ENCODE assay signal across 3 cellular contexts in genomic region chr7:116705419-116705818, GRCh38.
TF ChIP-seq lines count a peak whose summit lies in the region.

No MANE protein-coding gene starts in this region.

TF ChIP-seq in A549, 52 proteins besides CTCF, POLR2A, EP300 and RAD21:
- TF ChIP-seq HMGXB4 (CRISPR knock-in tag; IDR thresholded peaks at IDR 0.05; ENCODE audit: borderline replicate concordance), result no peak
- no peak for TF ChIP-seq SMC3 (IDR thresholded peaks at IDR 0.05)
- no peak for TF ChIP-seq MYC (IDR thresholded peaks at IDR 0.05; ENCODE audit: borderline replicate concordance, low read length)
- TF ChIP-seq MAZ (IDR thresholded peaks at IDR 0.05; ENCODE audit: borderline replicate concordance, low read depth, low read length), result no peak
- TF ChIP-seq KDM1A (IDR thresholded peaks at IDR 0.05; ENCODE audit: low read depth), result no peak
- TF ChIP-seq MAFK (IDR thresholded peaks at IDR 0.05; ENCODE audit: partially characterized antibody), result no peak
- no peak for TF ChIP-seq CHD4 (IDR thresholded peaks at IDR 0.05; ENCODE audit: borderline replicate concordance)
- TF ChIP-seq HEYL (CRISPR knock-in tag; IDR thresholded peaks at IDR 0.05), result no peak
- TF ChIP-seq ZFP36 (IDR thresholded peaks at IDR 0.05; ENCODE audit: borderline replicate concordance, partially characterized antibody), result no peak
- no peak for TF ChIP-seq SREBF2 (IDR thresholded peaks at IDR 0.05)
- TF ChIP-seq KDM5A (IDR thresholded peaks at IDR 0.05), result no peak
- no peak for TF ChIP-seq FOXS1 (CRISPR knock-in tag; IDR thresholded peaks at IDR 0.05)
- no peak for TF ChIP-seq POLR2AphosphoS2 (conservative IDR thresholded peaks at IDR 0.05; ENCODE audit: low read length)
- no peak for TF ChIP-seq JUNB (IDR thresholded peaks at IDR 0.05)
- TF ChIP-seq NPAS2 (CRISPR knock-in tag; IDR thresholded peaks at IDR 0.05; ENCODE audit: borderline replicate concordance), result no peak
- TF ChIP-seq ESRRA (IDR thresholded peaks at IDR 0.05; ENCODE audit: borderline replicate concordance, low read length), result no peak
- TF ChIP-seq CBX8 (IDR thresholded peaks at IDR 0.05), result no peak
- no peak for TF ChIP-seq FOSB (CRISPR knock-in tag; IDR thresholded peaks at IDR 0.05)
TF ChIP-seq in A549: peak in this region for 0.

TF ChIP-seq in HCT116, 20 proteins besides CTCF, POLR2A, EP300 and RAD21:
- no peak for TF ChIP-seq ZFX (IDR thresholded peaks at IDR 0.05)

TF ChIP-seq in K562, 482 proteins besides CTCF, POLR2A, EP300 and RAD21:
- TF ChIP-seq TCFL5 (CRISPR knock-in tag; conservative IDR thresholded peaks at IDR 0.05), result no peak
- TF ChIP-seq NFIC (IDR thresholded peaks at IDR 0.05), result peak; percentile 86
- TF ChIP-seq NFIX (CRISPR knock-in tag; IDR thresholded peaks at IDR 0.05; ENCODE audit: low read depth), result peak; percentile 70
- no peak for TF ChIP-seq ARID3B (CRISPR knock-in tag; IDR thresholded peaks at IDR 0.05; ENCODE audit: borderline replicate concordance)
